8 cellular contexts compared by ENCODE assay signal in the genomic region with DNA sequence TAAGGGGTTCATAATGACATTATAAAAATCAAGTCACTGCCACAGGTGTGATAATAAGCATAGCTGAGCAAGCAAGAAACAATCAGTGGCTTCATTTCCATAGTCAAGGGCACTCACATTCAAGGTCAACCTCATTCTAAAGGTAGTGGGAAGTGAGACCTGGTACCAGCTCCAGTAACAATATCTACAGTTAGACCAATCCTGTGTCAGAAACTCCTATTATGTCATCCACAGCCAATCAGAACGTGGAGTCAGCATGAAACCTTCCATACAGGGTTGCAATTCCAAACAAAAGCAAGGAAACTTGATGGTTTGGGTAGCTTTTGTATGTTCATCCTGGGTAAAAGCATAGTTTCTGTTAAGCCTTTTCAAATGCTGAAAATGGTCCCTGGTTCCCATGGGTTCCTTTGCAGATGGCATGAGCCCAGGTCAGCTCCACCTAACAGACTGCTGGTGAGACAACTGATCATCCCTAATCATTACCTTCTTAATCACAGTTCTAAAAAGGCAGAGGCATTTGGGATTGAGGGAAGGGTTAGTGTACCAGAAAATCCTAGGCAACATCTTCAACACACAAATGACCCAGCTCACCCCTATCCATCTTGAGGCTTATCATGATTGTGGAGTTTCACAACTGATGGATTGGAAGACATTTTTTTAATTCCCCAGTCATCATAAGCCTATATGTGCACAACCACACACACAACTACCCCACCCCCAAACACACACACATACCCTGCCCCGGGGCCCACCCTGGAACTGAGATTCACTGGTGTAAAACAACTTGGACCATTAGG.
"Had no signal": no experiment of that assay in that cellular context is flagged by ENCODE, and none has a peak within 500 bp of the region (broad histone marks: within the 10 kb centered on the region; RNA-seq: fewer than 3 reads in every experiment).

No MANE protein-coding gene starts in this region.

- H3K36me3 ChIP-seq: ascending aorta, sigmoid colon, upper lobe of right lung had no signal

- H3K9me3 Mint-ChIP-seq: endodermal cell; stimulated activated naive CD8-positive, alpha-beta T cell treated with anti-CD3 and anti-CD28 coated beads, Interleukin-15, amount 100 ng/mL, for 72 hours had no signal

- H3K27ac Mint-ChIP-seq: endodermal cell; stimulated activated naive CD8-positive, alpha-beta T cell treated with anti-CD3 and anti-CD28 coated beads, Interleukin-15, amount 100 ng/mL, for 72 hours had no signal

- H3K4me3 Mint-ChIP-seq: endodermal cell; stimulated activated naive CD8-positive, alpha-beta T cell treated with anti-CD3 and anti-CD28 coated beads, Interleukin-15, amount 100 ng/mL, for 72 hours had no signal

- H3K27me3 Mint-ChIP-seq: stimulated activated naive CD8-positive, alpha-beta T cell treated with anti-CD3 and anti-CD28 coated beads, Interleukin-15, amount 100 ng/mL, for 72 hours had no signal

- H3K9me3 ChIP-seq: ascending aorta, sigmoid colon, upper lobe of right lung had no signal

- H3K27ac ChIP-seq: ascending aorta, upper lobe of right lung had no signal

- H3K4me3 ChIP-seq: ascending aorta, sigmoid colon, upper lobe of right lung had no signal

- DNase-seq: activated CD4-positive, alpha-beta T cell treated with anti-CD3 and anti-CD28 coated beads, Interleukin-2, amount 50 U/mL, for 1 hour; activated naive CD4-positive, alpha-beta T cell treated with Interleukin-2 at 50 U/mL for 16 hours; endodermal cell; sigmoid colon; stimulated activated CD4-positive, alpha-beta T cell treated with anti-CD3 and anti-CD28 coated beads, Interleukin-1b, Interleukin-23, amount 100 ng/mL, for 48 hours; stimulated activated naive CD8-positive, alpha-beta T cell treated with anti-CD3 and anti-CD28 coated beads, Interleukin-15, amount 100 ng/mL, for 72 hours; upper lobe of right lung had no signal

- H3K27me3 ChIP-seq: ascending aorta, sigmoid colon, upper lobe of right lung had no signal
